In the genomic region with DNA sequence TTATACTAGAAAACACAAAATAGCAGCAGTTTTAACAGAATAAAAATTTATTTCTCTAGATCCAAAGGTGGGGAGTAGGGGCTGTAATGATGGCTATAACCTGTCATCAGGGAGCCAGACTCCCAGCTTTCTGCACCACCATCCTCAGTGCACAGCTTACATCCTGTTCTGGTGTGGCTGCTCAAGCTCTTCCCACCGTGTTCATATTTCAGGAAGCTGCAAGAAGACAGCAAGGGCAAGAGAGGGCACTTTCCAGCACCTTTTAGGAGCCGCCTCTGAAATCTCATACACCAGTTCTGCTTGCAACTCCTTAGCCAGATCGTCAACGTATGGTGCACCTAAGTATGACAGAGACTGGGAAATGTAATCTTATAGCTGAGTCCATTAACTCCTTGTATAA, we compare ENCODE assay signal across 18 cellular contexts.
"Had no signal": no experiment of that assay in that cellular context is flagged by ENCODE, and none has a peak within 500 bp of the region (broad histone marks: within the 10 kb centered on the region; RNA-seq: fewer than 3 reads in every experiment).

No MANE protein-coding gene starts in this region.

- H3K36me3 Mint-ChIP-seq: activated naive CD4-positive, alpha-beta T cell treated with anti-CD3 and anti-CD28 coated beads, Interleukin-2, amount 50 U/mL, for 24 hours had no signal

- H3K27me3 Mint-ChIP-seq: activated naive CD4-positive, alpha-beta T cell treated with anti-CD3 and anti-CD28 coated beads, Interleukin-2, amount 50 U/mL, for 24 hours had no signal

- H3K27ac Mint-ChIP-seq: activated naive CD4-positive, alpha-beta T cell treated with anti-CD3 and anti-CD28 coated beads, Interleukin-2, amount 50 U/mL, for 24 hours; activated T-cell treated with anti-CD3 and anti-CD28 coated beads, Interleukin-2, amount 50 U/mL, for 72 hours had no signal

- DNase-seq: activated CD4-positive, alpha-beta T cell treated with anti-CD3 and anti-CD28 coated beads, Interleukin-2, amount 50 U/mL, for 1 hour; activated CD4-positive, CD25-positive, alpha-beta regulatory T cell treated with anti-CD3 and anti-CD28 coated beads, Interleukin-2, amount 50 U/mL, for 72 hours; activated CD8-positive, alpha-beta memory T cell treated with anti-CD3 and anti-CD28 coated beads for 24 hours; activated effector memory CD4-positive, alpha-beta T cell treated with anti-CD3 and anti-CD28 coated beads, Interleukin-2, amount 50 U/mL, for 16 hours; activated T-cell treated with anti-CD3 and anti-CD28 coated beads, Interleukin-2, amount 50 U/mL, for 72 hours; cerebellar nuclear complex; effector CD4-positive, alpha-beta T cell; gastrocnemius medialis; heart right ventricle; left ventricle myocardium inferior; mammary epithelial cell; stimulated activated naive CD8-positive, alpha-beta T cell treated with anti-CD3 and anti-CD28 coated beads, Interleukin-15, Interleukin-2, amounts not matched to agents 100 U/mL and 50 U/mL, for 24 hours; substantia nigra; T1000; tibial artery had no signal

- H3K4me3 Mint-ChIP-seq: activated naive CD4-positive, alpha-beta T cell treated with anti-CD3 and anti-CD28 coated beads, Interleukin-2, amount 50 U/mL, for 24 hours; activated T-cell treated with anti-CD3 and anti-CD28 coated beads, Interleukin-2, amount 50 U/mL, for 72 hours; neural crest cell had no signal

- ATAC-seq: activated T-cell treated with anti-CD3 and anti-CD28 coated beads, Interleukin-2, amount 50 U/mL, for 72 hours; esophagus mucosa; gastrocnemius medialis; heart right ventricle; stimulated activated naive CD8-positive, alpha-beta T cell treated with anti-CD3 and anti-CD28 coated beads, Interleukin-15, Interleukin-2, amounts not matched to agents 100 U/mL and 50 U/mL, for 24 hours had no signal

- H3K4me1 Mint-ChIP-seq: activated naive CD4-positive, alpha-beta T cell treated with anti-CD3 and anti-CD28 coated beads, Interleukin-2, amount 50 U/mL, for 24 hours had no signal

- H3K9me3 Mint-ChIP-seq: activated naive CD4-positive, alpha-beta T cell treated with anti-CD3 and anti-CD28 coated beads, Interleukin-2, amount 50 U/mL, for 24 hours had no signal
